In genomic region chr17:52709724-52710123, GRCh38 we compare ENCODE assay signal across 14 cellular contexts.
DNase-seq lines count a peak whose midpoint lies in the region; ATAC-seq and TF ChIP-seq lines count a peak whose summit lies in the region.
"Had no signal": no experiment of that assay in that cellular context is flagged by ENCODE, and none has a peak within 500 bp of the region (broad histone marks: within the 10 kb centered on the region; RNA-seq: fewer than 3 reads in every experiment).

No MANE protein-coding gene starts in this region.

- no peak overlapping the region for H3K9ac ChIP-seq in mesendoderm (ENCODE audit: low read length)

- H3K4me3 ChIP-seq in RWPE2 (ENCODE audit: severe bottlenecking) (no peak overlapping the region), coronary artery (no peak overlapping the region), mesendoderm (ENCODE audit: low read length) (no peak overlapping the region)
- H3K4me3 ChIP-seq: HAP-1 had no signal

- TF ChIP-seq CTCF in RWPE2 (IDR thresholded peaks at IDR 0.05; ENCODE audit: poor library complexity, severe bottlenecking) (no peak), coronary artery (IDR thresholded peaks at IDR 0.05) (no peak)

- WGBS in mesendoderm (ENCODE audit: extremely low coverage, insufficient coverage, low lambda C conversion rate) = no CpG with 5 or more reads among the region's 3 CpGs

- H3K4me3 Mint-ChIP-seq in stimulated activated memory B cell treated with anti-CD40 and anti-IgM and Interleukin-4, amounts not matched to agents 10 μg/mL and 1 μg/mL and 100 μg/mL, for 72 hours = no peak overlapping the region
- H3K4me3 Mint-ChIP-seq: CD4-positive, alpha-beta memory T cell; HFFc6 had no signal

- no peak for ATAC-seq in RWPE2 (ENCODE audit: low read depth)
- peak; percentile 24 for ATAC-seq in stimulated activated memory B cell treated with anti-CD40 and anti-IgM and Interleukin-4, amounts not matched to agents 10 μg/mL and 1 μg/mL and 100 μg/mL, for 72 hours

- no peak overlapping the region for H2BK120ac ChIP-seq in mesendoderm (ENCODE audit: low read depth, low read length)

- no peak overlapping the region for H4K8ac ChIP-seq in mesendoderm (ENCODE audit: low read depth, low read length)

- H3K36me3 ChIP-seq in RWPE2 (ENCODE audit: low read depth) (no peaks in the 10 kb centered on the region), mesendoderm (ENCODE audit: control insufficient read depth, insufficient read depth, low read length) (no peaks in the 10 kb centered on the region)
- H3K36me3 ChIP-seq: HAP-1 had no signal

- H2BK15ac ChIP-seq in mesendoderm (replicated peaks; ENCODE audit: low read depth) = no peak overlapping the region

- H3K4me1 Mint-ChIP-seq in stimulated activated memory B cell treated with anti-CD40 and anti-IgM and Interleukin-4, amounts not matched to agents 10 μg/mL and 1 μg/mL and 100 μg/mL, for 72 hours = no peaks in the 10 kb centered on the region
- H3K4me1 Mint-ChIP-seq: CD4-positive, alpha-beta memory T cell had no signal

- no peaks in the 10 kb centered on the region for H3K9me3 ChIP-seq in RWPE2 (ENCODE audit: severe bottlenecking)
- H3K9me3 ChIP-seq: Caco-2, HAP-1 had no signal

- no peaks in the 10 kb centered on the region for H3K79me2 ChIP-seq in mesendoderm (ENCODE audit: control insufficient read depth, insufficient read depth, low read length)

- H3K4me2 ChIP-seq in mesendoderm (ENCODE audit: low read length) = no peak overlapping the region

- DNase-seq in RWPE2 (ENCODE audit: low spot score) (peak; percentile 33), coronary artery (ENCODE audit: low spot score) (peak; percentile 60), dedifferentiated amniotic fluid mesenchymal stem cell (ENCODE audit: extremely low spot score) (no peak), mesendoderm (no peak), COR-L47 (lab: John Stamatoyannopoulos, UW) (no peak)
- DNase-seq: C1 segment of cervical spinal cord; CD4-positive, alpha-beta memory T cell; DMS153; DND-41; GOT3; HFFc6 had no signal

- H3K4me1 ChIP-seq in RWPE2 (ENCODE audit: insufficient read depth, poor library complexity, severe bottlenecking) (no peaks in the 10 kb centered on the region), mesendoderm (ENCODE audit: control insufficient read depth, low read depth, low read length) (no peaks in the 10 kb centered on the region)
- H3K4me1 ChIP-seq: Caco-2, HAP-1 had no signal

- H3K79me1 ChIP-seq in mesendoderm (ENCODE audit: low read length) = no peaks in the 10 kb centered on the region

- H3K27me3 Mint-ChIP-seq in stimulated activated memory B cell treated with anti-CD40 and anti-IgM and Interleukin-4, amounts not matched to agents 10 μg/mL and 1 μg/mL and 100 μg/mL, for 72 hours = no peaks in the 10 kb centered on the region
- H3K27me3 Mint-ChIP-seq: CD4-positive, alpha-beta memory T cell had no signal

- H2AK5ac ChIP-seq in mesendoderm (ENCODE audit: low read length) = no peak overlapping the region

- no peak overlapping the region for H3K4ac ChIP-seq in mesendoderm (ENCODE audit: low read depth, low read length)

- no peak overlapping the region for H3K56ac ChIP-seq in mesendoderm (ENCODE audit: low read length)

- H3K27ac Mint-ChIP-seq in stimulated activated memory B cell treated with anti-CD40 and anti-IgM and Interleukin-4, amounts not matched to agents 10 μg/mL and 1 μg/mL and 100 μg/mL, for 72 hours = no peak overlapping the region
- H3K27ac Mint-ChIP-seq: CD4-positive, alpha-beta memory T cell; HFFc6 had no signal

- no peak overlapping the region for H4K5ac ChIP-seq in mesendoderm (ENCODE audit: low read length)

- no peak overlapping the region for H3K23ac ChIP-seq in mesendoderm (ENCODE audit: low read length)

- peaks cover 3% of the 10 kb centered on the region for H3K9me3 Mint-ChIP-seq in stimulated activated memory B cell treated with anti-CD40 and anti-IgM and Interleukin-4, amounts not matched to agents 10 μg/mL and 1 μg/mL and 100 μg/mL, for 72 hours

- H3K36me3 Mint-ChIP-seq in stimulated activated memory B cell treated with anti-CD40 and anti-IgM and Interleukin-4, amounts not matched to agents 10 μg/mL and 1 μg/mL and 100 μg/mL, for 72 hours = no peaks in the 10 kb centered on the region
- H3K36me3 Mint-ChIP-seq: CD4-positive, alpha-beta memory T cell had no signal

- H2BK5ac ChIP-seq in mesendoderm (ENCODE audit: low read length) = no peak overlapping the region

- no peaks in the 10 kb centered on the region for H3K27me3 ChIP-seq in RWPE2 (ENCODE audit: insufficient read depth, poor library complexity, severe bottlenecking)
- H3K27me3 ChIP-seq in mesendoderm (ENCODE audit: insufficient read depth, low read length, poor library complexity) = no peaks in the 10 kb centered on the region

- no peak overlapping the region for H3K18ac ChIP-seq in mesendoderm (ENCODE audit: low read length)

- H3K27ac ChIP-seq in RWPE2 (ENCODE audit: poor library complexity, severe bottlenecking) (no peak overlapping the region), coronary artery (no peak overlapping the region), mesendoderm (ENCODE audit: low read depth, low read length) (no peak overlapping the region)

Comparison
In these comparisons a context has a peak if more than half of its experiments do, and no peak if none do; other contexts are left out.
1. DNase-seq: peak in RWPE2 (single experiment) and coronary artery (single experiment); none in dedifferentiated amniotic fluid mesenchymal stem cell (single experiment), mesendoderm (single experiment) and COR-L47 (single experiment).